ENCODE assay signal across 20 cellular contexts in genomic region chr3:36075491-36075890, GRCh38.
DNase-seq lines count a peak whose midpoint lies in the region; ATAC-seq and TF ChIP-seq lines count a peak whose summit lies in the region.
"Had no signal": no experiment of that assay in that cellular context is flagged by ENCODE, and none has a peak within 500 bp of the region (broad histone marks: within the 10 kb centered on the region; RNA-seq: fewer than 3 reads in every experiment).

No MANE protein-coding gene starts in this region.

- no peak overlapping the region for H3K4me3 ChIP-seq in GM23248
- H3K4me3 ChIP-seq in astrocyte of the spinal cord (ENCODE audit: low read depth, low read length): no peak overlapping the region
- H3K4me3 ChIP-seq in kidney epithelial cell (ENCODE audit: low read depth, low read length): no peak overlapping the region
- H3K4me3 ChIP-seq: SJSA1 had no signal

- no peak for ATAC-seq in GM19023 (IDR thresholded peaks at IDR 0.05; ENCODE audit: unreplicated experiment)

- no peaks in the 10 kb centered on the region for H3K9me2 ChIP-seq in GM23248 (ENCODE audit: insufficient read depth)

- no peak overlapping the region for H3K9ac ChIP-seq in GM23248

- H3K27ac ChIP-seq in GM23248: no peak overlapping the region
- H3K27ac ChIP-seq: SJSA1 had no signal

- H3K9me3 ChIP-seq in GM23248 (ENCODE audit: low read depth): no peaks in the 10 kb centered on the region
- H3K9me3 ChIP-seq: SJSA1 had no signal

- in situ Hi-C loops in GM23248 (cut with MboI) (no loop called here), astrocyte of the spinal cord (cut with HindIII; ENCODE audit: low sequenced_read_pairs) (no loop called here)

- no peaks in the 10 kb centered on the region for H3K79me2 ChIP-seq in GM23248 (ENCODE audit: insufficient read depth)

- 7 to 21% methylated on average over 3 of the region's 3 CpGs for WGBS in GM23248 (ENCODE audit: low coverage in 1 of 2, low lambda C conversion rate in 2 of 2, missing lambda C conversion rate in 2 of 2), 2 experiments

- DNase-seq in A172 (ENCODE audit: low spot score): peak; percentile 4
- DNase-seq in GM23248: peak; percentile 53
- DNase-seq in astrocyte of the spinal cord (ENCODE audit: low read depth, low spot score): peak; percentile 13
- peak; percentile 35 for DNase-seq in kidney epithelial cell (ENCODE audit: low read depth)
- no peak for DNase-seq in DMS53 treated with DMSO at 0.1 percent for 48 hours (lab: John Stamatoyannopoulos, UW; ENCODE audit: unreplicated experiment)
- DNase-seq in NCI-H748 (lab: John Stamatoyannopoulos, UW; ENCODE audit: unreplicated experiment): no peak
- DNase-seq in DMS 273 (lab: John Stamatoyannopoulos, UW; ENCODE audit: unreplicated experiment): no peak
- DNase-seq: 8988T; AML-193; Calu3; CD4-positive, CD25-positive, alpha-beta regulatory T cell; IMR-90; NCI-H1436 treated with DMSO at 0.1 percent for 48 hours; NCI-H2081 treated with DMSO at 0.1 percent for 48 hours; NCI-H226; NCI-H526; OCI-M1; SW 1271 had no signal

- H3K4me2 ChIP-seq in GM23248 (ENCODE audit: unreplicated experiment): no peak overlapping the region

- no peaks in the 10 kb centered on the region for H3K36me3 ChIP-seq in GM23248 (ENCODE audit: low read depth)
- H3K36me3 ChIP-seq in kidney epithelial cell (ENCODE audit: control insufficient read depth, insufficient read depth, low read length): no peaks in the 10 kb centered on the region
- H3K36me3 ChIP-seq: SJSA1 had no signal

- no peak for TF ChIP-seq CTCF in astrocyte of the spinal cord (IDR thresholded peaks at IDR 0.05; ENCODE audit: low read depth, low read length)
- no peak for TF ChIP-seq CTCF in kidney epithelial cell (IDR thresholded peaks at IDR 0.05; ENCODE audit: insufficient read depth, low read length, poor library complexity, severe bottlenecking)

- no peaks in the 10 kb centered on the region for H3K4me1 ChIP-seq in GM23248 (ENCODE audit: insufficient read depth)
- H3K4me1 ChIP-seq: SJSA1 had no signal

- no peaks in the 10 kb centered on the region for H4K20me1 ChIP-seq in GM23248 (ENCODE audit: insufficient read depth)

- H2AFZ ChIP-seq in GM23248: no peak overlapping the region

- H3K27me3 ChIP-seq in GM23248 (replicated peaks; ENCODE audit: insufficient read depth) (no peaks in the 10 kb centered on the region), kidney epithelial cell (ENCODE audit: control insufficient read depth, insufficient read depth, low read length) (no peaks in the 10 kb centered on the region)
- H3K27me3 ChIP-seq: SJSA1 had no signal

- no peaks in the 10 kb centered on the region for H3F3A ChIP-seq in GM23248 (ENCODE audit: insufficient read depth)

Comparison
In these comparisons a context has a peak if more than half of its experiments do, and no peak if none do; other contexts are left out.
1. DNase-seq: peak in A172 (single experiment), GM23248 (single experiment), astrocyte of the spinal cord (single experiment) and kidney epithelial cell (single experiment); none in DMS53 treated with DMSO at 0.1 percent for 48 hours (single experiment), NCI-H748 (single experiment) and DMS 273 (single experiment).